In the genomic region with DNA sequence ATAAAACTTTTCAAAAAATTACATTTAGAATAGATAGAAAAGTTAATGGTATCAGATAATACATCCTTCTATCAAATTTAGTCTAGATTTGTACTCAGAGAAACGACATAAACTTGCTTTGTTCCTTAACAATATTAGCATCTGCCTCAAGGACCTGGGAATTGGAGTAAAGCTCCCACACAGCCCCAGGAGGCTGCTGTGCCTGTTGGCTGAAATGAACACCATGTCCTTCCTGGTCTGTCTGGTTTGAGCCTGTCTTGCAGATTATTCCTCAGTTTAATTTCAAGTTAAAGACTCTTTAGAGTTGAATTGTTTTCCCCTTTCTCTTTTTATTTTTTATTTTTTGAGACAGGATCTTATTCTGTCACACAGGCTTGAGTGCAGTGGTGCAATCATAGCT, we compare ENCODE assay signal across 10 cellular contexts.
"Had no signal": no experiment of that assay in that cellular context is flagged by ENCODE, and none has a peak within 500 bp of the region (broad histone marks: within the 10 kb centered on the region; RNA-seq: fewer than 3 reads in every experiment).

No MANE protein-coding gene starts in this region.

- H3K27me3 ChIP-seq: suprapubic skin, upper lobe of left lung had no signal

- H3K4me1 ChIP-seq: upper lobe of left lung had no signal

- H3K27ac ChIP-seq: suprapubic skin, upper lobe of left lung had no signal

- H3K4me3 ChIP-seq: suprapubic skin, upper lobe of left lung had no signal

- H3K36me3 ChIP-seq: suprapubic skin, upper lobe of left lung had no signal

- DNase-seq: activated naive CD8-positive, alpha-beta T cell treated with anti-CD3 and anti-CD28 coated beads, Interleukin-2, amount 10 ng/mL, durations not matched to agents 7 days and 5 days; foreskin melanocyte; left colon; natural killer cell; nucleus accumbens; stimulated activated CD4-positive, alpha-beta T cell treated with anti-CD3 and anti-CD28 coated beads, Interleukin-12 subunit alpha, Interleukin-12 subunit beta, amount 100 ng/mL, for 4 hours; stimulated activated naive CD8-positive, alpha-beta T cell treated with anti-CD3 and anti-CD28 coated beads, Interleukin-15, Interleukin-2, amounts not matched to agents 100 U/mL and 50 U/mL, for 24 hours; upper lobe of left lung had no signal

- ATAC-seq: activated CD4-positive, CD25-positive, alpha-beta regulatory T cell treated with anti-CD3 and anti-CD28 coated beads, Interleukin-2, amount 50 U/mL, for 24 hours; left colon had no signal

- H3K9me3 ChIP-seq: suprapubic skin, upper lobe of left lung had no signal
